ENCODE assay signal across 8 cellular contexts in genomic region chr5:36151434-36152323, GRCh38. TPM values are rescaled to one million over a fixed set of nuclear protein-coding genes. Genes with fewer than 3 reads are reported as not detected.
DNase-seq lines count a peak whose midpoint lies in the region; ATAC-seq and TF ChIP-seq lines count a peak whose summit lies in the region.

TSS of gene LMBRD2 (minus strand) at chr5:36151887. CDS start at chr5:36143349, 8,538 bp downstream.
TSS of gene SKP2 (plus strand) at chr5:36152111. CDS start at chr5:36152263, 152 bp downstream.

- H3K27me3 ChIP-seq in SK-N-SH (ENCODE audit: insufficient read depth) (no peaks in the 10 kb centered on the region), suprapubic skin (no peaks in the 10 kb centered on the region)

- TF ChIP-seq POLR2A in suprapubic skin (IDR thresholded peaks at IDR 0.05), result peak in 1 of 2 donors; percentile 48

- H3K4me2 ChIP-seq in SK-N-SH, result peak within 1 kb of the TSS; percentile 96

- H3K36me3 ChIP-seq in SK-N-SH (replicated peaks in 1 of 2; ENCODE audit: control insufficient read depth in 1 of 2, insufficient read depth in 2 of 2, low read length in 1 of 2), result peaks cover 14 to 20% of the 10 kb centered on the region in 2 experiments
- H3K36me3 ChIP-seq in suprapubic skin, result peaks cover 4% of the 10 kb centered on the region

- peak; percentile 5; the same call in 1 of the 2 replicates for TF ChIP-seq RAD21 in SK-N-SH (IDR thresholded peaks at IDR 0.05; ENCODE audit: low read length)

- WGBS in SK-N-SH (ENCODE audit: low lambda C conversion rate), result 1% methylated on average over 28 of the region's 81 CpGs
- WGBS in suprapubic skin, result 0% methylated on average over 42 of the region's 81 CpGs

- CTCF ChIA-PET in SK-N-SH (lab: Yijun Ruan, JAX), result interaction anchor here (0.9 to 4.3 kb wide), 5 partner anchors 23 to 91 kb away, joined by 3 to 21 read pairs (median 7); partner anchors contain the start of gene NADK2

- H3K9me3 ChIP-seq in SK-N-SH (no peaks in the 10 kb centered on the region), suprapubic skin (no peaks in the 10 kb centered on the region)

- H3K27ac ChIP-seq in SK-N-SH (ENCODE audit: low read depth in 2 of 2, low read length in 1 of 2) (peak within 1 kb of the TSS; percentile 42 to 89), suprapubic skin (peak within 1 kb of the TSS; percentile 85)

- peak within 1 kb of the TSS; percentile 79 for H3K9ac ChIP-seq in SK-N-SH

- ATAC-seq in HG02571 (IDR thresholded peaks at IDR 0.05; ENCODE audit: unreplicated experiment), result peak; percentile 98

- H3K79me2 ChIP-seq in SK-N-SH (ENCODE audit: insufficient read depth), result peaks cover 56% of the 10 kb centered on the region

- H4K20me1 ChIP-seq in SK-N-SH (ENCODE audit: insufficient read depth), result no peaks in the 10 kb centered on the region

- POLR2A ChIA-PET in SK-N-SH (lab: Yijun Ruan, JAX), result interaction anchor here (2.2 kb wide), 1 partner anchor 90 kb away, joined by 11 read pairs; the partner anchor contains the start of gene NADK2

- peak within 1 kb of the TSS; percentile 84 to 99 for H3K4me3 ChIP-seq in SK-N-SH (ENCODE audit: low read depth in 2 of 2, low read length in 1 of 2)
- H3K4me3 ChIP-seq in suprapubic skin, result peak within 1 kb of the TSS; percentile 96

- no peaks in the 10 kb centered on the region for H3K9me2 ChIP-seq in SK-N-SH

- H3K4me1 ChIP-seq in SK-N-SH (ENCODE audit: control insufficient read depth in 1 of 2, insufficient read depth in 2 of 2, low read depth in 1 of 2, low read length in 1 of 2) (peaks cover 30 to 31% of the 10 kb centered on the region in 2 experiments), suprapubic skin (peaks cover 42% of the 10 kb centered on the region)

- H2AFZ ChIP-seq in SK-N-SH (ENCODE audit: low read depth), result peak within 1 kb of the TSS; percentile 91

- TF ChIP-seq CTCF in SK-N-SH (IDR thresholded peaks at IDR 0.05), result no peak
- TF ChIP-seq CTCF in suprapubic skin (IDR thresholded peaks at IDR 0.05), result no peak

- peaks cover 8% of the 10 kb centered on the region for H3F3A ChIP-seq in SK-N-SH (replicated peaks; ENCODE audit: insufficient read depth)

- DNase-seq in GM04504 (ENCODE audit: low read depth), result peak; percentile 95
- peak; percentile 91 for DNase-seq in NCI-H1048 (lab: John Stamatoyannopoulos, UW)
- peak; percentile 95 for DNase-seq in SK-N-SH
- peak; percentile 98 for DNase-seq in activated naive CD4-positive, alpha-beta T cell treated with anti-CD3 and anti-CD28 coated beads, Interleukin-2, amount 50 U/mL, for 16 hours
- peak; percentile 99 for DNase-seq in globus pallidus (ENCODE audit: low spot score)
- DNase-seq in nucleus accumbens (lab: John Stamatoyannopoulos, UW), result peak; percentile 86 to 99 (median 98)
- peak; percentile 96 to 98 for DNase-seq in suprapubic skin (ENCODE audit: low spot score in 2 of 2)

- TF ChIP-seq EP300 in SK-N-SH (IDR thresholded peaks at IDR 0.05; ENCODE audit: borderline replicate concordance in 1 of 2, low read depth in 1 of 2, low read length in 1 of 2), result peak in 1 of 2 experiments; percentile 10; a peak in 1 of 4 replicates
- TF ChIP-seq EP300 in suprapubic skin (IDR thresholded peaks at IDR 0.05), result no peak

TF ChIP-seq in SK-N-SH, 30 proteins besides CTCF, POLR2A, EP300 and RAD21 (continues in another document):
- TF ChIP-seq NFIC (IDR thresholded peaks at IDR 0.05; ENCODE audit: borderline replicate concordance) (no peak), NRF1 (IDR thresholded peaks at IDR 0.05; ENCODE audit: low read depth, low read length) (peak; percentile 71), EZH2phosphoT487 (IDR thresholded peaks at IDR 0.05; ENCODE audit: borderline replicate concordance, low read depth) (no peak), FOSL2 (IDR thresholded peaks at IDR 0.05; ENCODE audit: borderline replicate concordance, low read depth) (no peak), MXI1 (IDR thresholded peaks at IDR 0.05; ENCODE audit: low read depth, low read length) (peak; percentile 88), RFX5 (IDR thresholded peaks at IDR 0.05; ENCODE audit: low read length) (no peak), JUND (IDR thresholded peaks at IDR 0.05) (no peak), TCF12 (IDR thresholded peaks at IDR 0.05) (0 out of 2 replicates have a peak, but pooled peaks have one; percentile 5), RCOR1 (IDR thresholded peaks at IDR 0.05; ENCODE audit: low read length) (0 out of 2 replicates have a peak, but pooled peaks have one; percentile 19), TEAD4 (IDR thresholded peaks at IDR 0.05; ENCODE audit: borderline replicate concordance, insufficient read depth) (no peak), CHD2 (IDR thresholded peaks at IDR 0.05; ENCODE audit: low read length, partially characterized antibody) (peak; percentile 76), SIN3A (IDR thresholded peaks at IDR 0.05; ENCODE audit: borderline replicate concordance, low read depth, low read length) (no peak; the same call in 1 of the 2 replicates), ZBTB33 (IDR thresholded peaks at IDR 0.05; ENCODE audit: borderline replicate concordance, low read depth) (no peak), USF2 (IDR thresholded peaks at IDR 0.05; ENCODE audit: borderline replicate concordance, low read depth, low read length) (no peak), REST (IDR thresholded peaks at IDR 0.05; ENCODE audit: low read depth, low read length) (0 out of 2 replicates have a peak, but pooled peaks have one; percentile 27), RXRA (IDR thresholded peaks at IDR 0.05; ENCODE audit: borderline replicate concordance, low read depth) (no peak), YY1 (IDR thresholded peaks at IDR 0.05; ENCODE audit: low read depth) (no peak; the same call in 1 of the 2 replicates), IRF3 (IDR thresholded peaks at IDR 0.05; ENCODE audit: low read depth, low read length) (no peak), FOXJ3 (CRISPR knock-in tag; IDR thresholded peaks at IDR 0.05) (no peak)

RNA-seq across cellular contexts. Expression of gene LMBRD2, which starts in this region (rescaled TPM):
- polyA plus RNA-seq in SK-N-SH (2012; rRNA removed), result 1.6 and 2.2 TPM in 2 replicates
- 2.4 and 2.9 TPM in 2 replicates for polyA plus RNA-seq in SK-N-SH (2012; cell fraction: cytosol; rRNA removed)
- 1.9 and 3.8 TPM in 2 replicates for polyA plus RNA-seq in SK-N-SH (2012; cell fraction: nucleus; rRNA removed)
- 10 to 100 TPM in 3 of 4 donors, 1 to 10 TPM in 1; 9.5 to 17.1 (median 11.1) TPM for total RNA-seq in suprapubic skin

RNA-seq across cellular contexts. Expression of gene SKP2, which starts in this region (rescaled TPM):
- polyA plus RNA-seq in SK-N-SH (2012; rRNA removed), result 12.4 and 14.8 TPM in 2 replicates
- 17.1 and 18.9 TPM in 2 replicates for polyA plus RNA-seq in SK-N-SH (2012; cell fraction: cytosol; rRNA removed)
- polyA plus RNA-seq in SK-N-SH (2012; cell fraction: nucleus; rRNA removed), result 15.4 and 15.7 TPM in 2 replicates
- total RNA-seq in suprapubic skin, result 10 to 100 TPM; 10.7 to 20.8 (median 13.5) TPM

Comparison
In these comparisons a context has a peak if more than half of its experiments do, and no peak if none do; other contexts are left out.
1. Peak in every context shown above with its lines: DNase-seq, ATAC-seq, H3K4me3 ChIP-seq and H3K27ac ChIP-seq.